4 cellular contexts compared by ENCODE assay signal in the genomic region with DNA sequence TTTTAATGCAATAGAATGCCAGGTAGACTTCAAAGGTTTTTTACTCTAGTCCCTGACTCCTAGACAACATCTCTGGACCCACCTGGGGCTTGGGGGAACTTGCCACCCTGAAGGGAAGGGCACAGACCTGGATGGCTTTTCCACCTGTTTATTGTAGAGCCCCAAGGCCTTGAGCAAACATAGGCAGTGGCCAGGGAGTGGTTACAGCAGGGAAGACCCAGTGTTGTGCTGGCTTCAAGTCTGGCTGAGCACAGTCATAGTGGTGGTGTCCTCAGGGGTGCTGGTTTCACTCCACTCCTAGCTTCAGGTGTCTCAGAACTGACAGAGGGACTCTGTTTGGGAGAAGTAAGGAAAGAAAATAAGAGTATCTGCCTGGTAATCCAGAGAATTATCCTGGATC. TPM values are rescaled to one million over a fixed set of nuclear protein-coding genes. Genes with fewer than 3 reads are reported as not detected.
"Had no signal": no experiment of that assay in that cellular context is flagged by ENCODE, and none has a peak within 500 bp of the region (broad histone marks: within the 10 kb centered on the region; RNA-seq: fewer than 3 reads in every experiment).

No MANE protein-coding gene starts in this region.

- DNase-seq: GDM1, GF-D8 had no signal

- H3K4me3 ChIP-seq: GM12878 had no signal

RNA-seq across cellular contexts. Expression of a gene that starts 5.5 kb away (rescaled TPM):
- total RNA-seq: G401, GM12878 had no signal
